7 cellular contexts compared by ENCODE assay signal in the genomic region with DNA sequence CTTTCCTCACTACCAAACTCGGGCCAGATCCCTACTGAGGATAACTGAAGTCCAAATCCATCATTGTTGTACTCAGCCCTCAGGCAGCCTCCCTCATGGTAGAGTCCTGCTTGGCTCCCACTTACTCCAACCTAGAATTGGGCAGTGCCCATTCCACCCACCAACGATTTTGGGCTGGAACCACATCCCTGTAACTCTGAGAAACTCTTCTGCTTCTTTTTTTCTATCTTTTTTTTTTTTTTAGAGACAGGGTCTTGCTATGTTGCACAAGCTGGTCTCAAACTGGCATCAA. TPM values are rescaled to one million over a fixed set of nuclear protein-coding genes. Genes with fewer than 3 reads are reported as not detected.
DNase-seq lines count a peak whose midpoint lies in the region; ATAC-seq lines count a peak whose summit lies in the region.

No MANE protein-coding gene starts in this region.

- H3K36me3 ChIP-seq in HUES6 (ENCODE audit: control insufficient read depth, insufficient read depth, low read length) (peaks cover 17% of the 10 kb centered on the region), iPS-20b (ENCODE audit: insufficient read depth, low read depth, low read length) (no peaks in the 10 kb centered on the region)

- no peaks in the 10 kb centered on the region for H3K27me3 Mint-ChIP-seq in activated T-helper 2 cell treated with anti-CD3 and anti-CD28 coated beads, Interferon-gamma antibody, Interleukin-2, Interleukin-4, amounts not matched to agents 10 μg/mL and 5 μg/mL and 100 μg/mL, durations not matched to agents 14 hours and 24 hours and 36 hours (ENCODE audit: low read depth)
- no peaks in the 10 kb centered on the region for H3K27me3 Mint-ChIP-seq in stimulated activated naive CD8-positive, alpha-beta T cell treated with anti-CD3 and anti-CD28 coated beads, Interleukin-15, amount 100 ng/mL, for 72 hours

- H3K27ac ChIP-seq in HUES6 (ENCODE audit: low read depth, low read length): no peak overlapping the region
- no peak overlapping the region for H3K27ac ChIP-seq in iPS-20b (ENCODE audit: low read length)

- H3K4me1 ChIP-seq in HUES6 (ENCODE audit: control insufficient read depth, insufficient read depth, low read length) (peaks cover 4% of the 10 kb centered on the region; the same call in 1 of the 2 replicates), iPS-20b (ENCODE audit: insufficient read depth, low read length) (peaks cover 3% of the 10 kb centered on the region; the same call in 1 of the 2 replicates)

- DNase-seq in activated T-helper 2 cell treated with anti-CD3 and anti-CD28 coated beads, Interferon-gamma antibody, Interleukin-2, Interleukin-4, amounts not matched to agents 10 μg/mL and 5 μg/mL and 100 μg/mL, durations not matched to agents 14 hours and 24 hours and 36 hours (ENCODE audit: low spot score): no peak
- no peak for DNase-seq in stimulated activated naive CD8-positive, alpha-beta T cell treated with anti-CD3 and anti-CD28 coated beads, Interleukin-15, amount 100 ng/mL, for 72 hours
- DNase-seq in NCI-H510A (lab: John Stamatoyannopoulos, UW) (no peak), HPDE6-E6E7 (ENCODE audit: extremely low spot score) (no peak)

- no peak for ATAC-seq in stimulated activated naive CD8-positive, alpha-beta T cell treated with anti-CD3 and anti-CD28 coated beads, Interleukin-15, amount 100 ng/mL, for 72 hours
- no peak for ATAC-seq in GM21367 (IDR thresholded peaks at IDR 0.05; ENCODE audit: unreplicated experiment)

- peaks cover 12% of the 10 kb centered on the region for H3K27me3 ChIP-seq in HUES6 (ENCODE audit: control insufficient read depth, insufficient read depth, low read length)
- peaks cover 29% of the 10 kb centered on the region for H3K27me3 ChIP-seq in iPS-20b (ENCODE audit: insufficient read depth, low read length)

- peak overlapping the region; percentile 71 for H3K27ac Mint-ChIP-seq in activated T-helper 2 cell treated with anti-CD3 and anti-CD28 coated beads, Interferon-gamma antibody, Interleukin-2, Interleukin-4, amounts not matched to agents 10 μg/mL and 5 μg/mL and 100 μg/mL, durations not matched to agents 14 hours and 24 hours and 36 hours
- peak overlapping the region; percentile 77 to 96 for H3K27ac Mint-ChIP-seq in stimulated activated naive CD8-positive, alpha-beta T cell treated with anti-CD3 and anti-CD28 coated beads, Interleukin-15, amount 100 ng/mL, for 72 hours

- H3K9me3 Mint-ChIP-seq in activated T-helper 2 cell treated with anti-CD3 and anti-CD28 coated beads, Interferon-gamma antibody, Interleukin-2, Interleukin-4, amounts not matched to agents 10 μg/mL and 5 μg/mL and 100 μg/mL, durations not matched to agents 14 hours and 24 hours and 36 hours: no peaks in the 10 kb centered on the region
- H3K9me3 Mint-ChIP-seq in stimulated activated naive CD8-positive, alpha-beta T cell treated with anti-CD3 and anti-CD28 coated beads, Interleukin-15, amount 100 ng/mL, for 72 hours: no peaks in the 10 kb centered on the region

- H3K4me3 Mint-ChIP-seq in activated T-helper 2 cell treated with anti-CD3 and anti-CD28 coated beads, Interferon-gamma antibody, Interleukin-2, Interleukin-4, amounts not matched to agents 10 μg/mL and 5 μg/mL and 100 μg/mL, durations not matched to agents 14 hours and 24 hours and 36 hours (ENCODE audit: low read depth): peak overlapping the region; percentile 92
- peak overlapping the region; percentile 89 to 95 for H3K4me3 Mint-ChIP-seq in stimulated activated naive CD8-positive, alpha-beta T cell treated with anti-CD3 and anti-CD28 coated beads, Interleukin-15, amount 100 ng/mL, for 72 hours

- no peaks in the 10 kb centered on the region for H3K9me3 ChIP-seq in HUES6 (ENCODE audit: control insufficient read depth, insufficient read depth, low read depth, low read length)
- H3K9me3 ChIP-seq in iPS-20b (ENCODE audit: insufficient read depth, low read depth, low read length): no peaks in the 10 kb centered on the region

- peaks cover 53% of the 10 kb centered on the region for H3K36me3 Mint-ChIP-seq in activated T-helper 2 cell treated with anti-CD3 and anti-CD28 coated beads, Interferon-gamma antibody, Interleukin-2, Interleukin-4, amounts not matched to agents 10 μg/mL and 5 μg/mL and 100 μg/mL, durations not matched to agents 14 hours and 24 hours and 36 hours (ENCODE audit: low read depth)

- intact Hi-C loops in activated T-helper 2 cell treated with anti-CD3 and anti-CD28 coated beads, Interferon-gamma antibody, Interleukin-2, Interleukin-4, amounts not matched to agents 10 μg/mL and 5 μg/mL and 100 μg/mL, durations not matched to agents 14 hours and 24 hours and 36 hours (cut with micrococcal nuclease): no loop called here

- H3K4me1 Mint-ChIP-seq in activated T-helper 2 cell treated with anti-CD3 and anti-CD28 coated beads, Interferon-gamma antibody, Interleukin-2, Interleukin-4, amounts not matched to agents 10 μg/mL and 5 μg/mL and 100 μg/mL, durations not matched to agents 14 hours and 24 hours and 36 hours (ENCODE audit: low read depth): peaks cover 16% of the 10 kb centered on the region
- H3K4me1 Mint-ChIP-seq in stimulated activated naive CD8-positive, alpha-beta T cell treated with anti-CD3 and anti-CD28 coated beads, Interleukin-15, amount 100 ng/mL, for 72 hours: peaks cover 45% of the 10 kb centered on the region

- peak overlapping the region; percentile 45 for H3K9ac ChIP-seq in HUES6 (ENCODE audit: low read length)
- H3K9ac ChIP-seq in iPS-20b (ENCODE audit: low read depth, low read length): peak overlapping the region; percentile 89; the same call in 1 of the 2 replicates

- H3K4me3 ChIP-seq in HUES6 (ENCODE audit: low read depth, low read length) (peak overlapping the region; percentile 71), iPS-20b (ENCODE audit: low read length) (peak overlapping the region; percentile 90)

RNA-seq across cellular contexts. Expression of a gene that starts 1.2 kb away (rescaled TPM):
- 84.0 and 90.5 TPM in 2 replicates for total RNA-seq in activated T-helper 2 cell treated with anti-CD3 and anti-CD28 coated beads, Interferon-gamma antibody, Interleukin-2, Interleukin-4, amounts not matched to agents 10 μg/mL and 5 μg/mL and 100 μg/mL, durations not matched to agents 14 hours and 24 hours and 36 hours

RNA-seq across cellular contexts. Expression of a gene that starts 6.3 kb away (rescaled TPM):
- 107 TPM in 2 replicates for total RNA-seq in activated T-helper 2 cell treated with anti-CD3 and anti-CD28 coated beads, Interferon-gamma antibody, Interleukin-2, Interleukin-4, amounts not matched to agents 10 μg/mL and 5 μg/mL and 100 μg/mL, durations not matched to agents 14 hours and 24 hours and 36 hours

RNA-seq across cellular contexts. Expression of a gene that starts 41.8 kb away (rescaled TPM):
- 11.4 and 12.4 TPM in 2 replicates for total RNA-seq in activated T-helper 2 cell treated with anti-CD3 and anti-CD28 coated beads, Interferon-gamma antibody, Interleukin-2, Interleukin-4, amounts not matched to agents 10 μg/mL and 5 μg/mL and 100 μg/mL, durations not matched to agents 14 hours and 24 hours and 36 hours

RNA-seq across cellular contexts. Expression of a gene that starts 47.0 kb away (rescaled TPM):
- 83.6 TPM in 2 replicates for total RNA-seq in activated T-helper 2 cell treated with anti-CD3 and anti-CD28 coated beads, Interferon-gamma antibody, Interleukin-2, Interleukin-4, amounts not matched to agents 10 μg/mL and 5 μg/mL and 100 μg/mL, durations not matched to agents 14 hours and 24 hours and 36 hours
